ENCODE assay signal across 12 cellular contexts in the genomic region with DNA sequence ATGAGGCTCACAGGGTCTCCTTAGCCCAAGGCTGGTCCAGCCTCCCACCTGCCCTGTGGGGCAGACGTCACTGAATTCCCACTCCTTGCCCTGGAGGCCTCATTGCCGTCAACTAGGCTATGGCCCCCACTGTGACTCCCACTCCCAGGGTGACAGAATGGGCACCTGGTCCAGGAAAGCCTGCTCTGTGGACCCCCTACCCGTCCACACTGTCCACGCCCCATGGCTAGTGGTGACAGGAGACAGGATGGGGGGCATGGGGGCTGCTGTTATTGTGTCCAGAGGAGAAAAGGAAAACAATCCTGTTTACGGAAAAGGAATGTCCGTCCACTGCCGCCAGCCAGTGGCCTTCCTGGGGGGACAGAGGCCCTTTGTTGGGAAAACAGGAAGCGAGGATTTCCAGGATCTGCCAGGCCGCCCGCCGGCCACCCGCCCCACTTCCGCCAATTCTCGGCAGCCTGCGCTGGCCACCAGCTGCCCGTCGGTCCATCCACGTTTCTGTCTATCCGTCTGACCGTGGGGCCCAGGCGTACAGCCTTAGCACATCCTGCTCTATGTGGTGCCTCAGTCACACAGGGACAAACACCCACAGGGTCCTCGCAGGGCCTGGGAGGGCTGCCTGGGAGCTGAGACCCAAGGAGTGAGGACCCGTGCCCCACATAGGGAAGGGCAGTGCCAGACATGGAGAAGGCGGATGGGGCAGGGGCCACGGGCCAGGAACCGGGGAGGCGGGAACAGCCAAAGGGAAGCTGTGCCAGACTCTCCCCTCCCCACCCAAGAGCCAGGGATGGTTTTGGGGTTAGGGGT. TPM values are rescaled to one million over a fixed set of nuclear protein-coding genes. Genes with fewer than 3 reads are reported as not detected.
DNase-seq lines count a peak whose midpoint lies in the region; ATAC-seq and TF ChIP-seq lines count a peak whose summit lies in the region.
"Had no signal": no experiment of that assay in that cellular context is flagged by ENCODE, and none has a peak within 500 bp of the region (broad histone marks: within the 10 kb centered on the region; RNA-seq: fewer than 3 reads in every experiment).

No MANE protein-coding gene starts in this region.

- H3K9me3 ChIP-seq in muscle layer of duodenum (ENCODE audit: control insufficient read depth in 1 of 2, low read length in 2 of 2), result no peaks in the 10 kb centered on the region
- H3K9me3 ChIP-seq in upper lobe of left lung, result no peaks in the 10 kb centered on the region
- no peaks in the 10 kb centered on the region for H3K9me3 ChIP-seq in PC-3 (ENCODE audit: low read length)

- no TSS peak for BruUV-seq in PC-3 (replicated peaks; lab: Mats Ljungman, UMichigan)

- no peaks in the 10 kb centered on the region for H3K27me3 Mint-ChIP-seq in activated CD4-positive, alpha-beta memory T cell treated with anti-CD3 and anti-CD28 coated beads for 36 hours
- no peaks in the 10 kb centered on the region for H3K27me3 Mint-ChIP-seq in activated CD4-positive, alpha-beta memory T cell treated with anti-CD3 and anti-CD28 coated beads, Interleukin-2, amount 10 ng/mL, durations not matched to agents 7 days and 5 days
- H3K27me3 Mint-ChIP-seq: activated T-cell treated with anti-CD3 and anti-CD28 coated beads, Interleukin-2, amount 50 U/mL, for 24 hours; stimulated activated naive CD8-positive, alpha-beta T cell treated with anti-CD3 and anti-CD28 coated beads, Interleukin-15, Interleukin-2, amounts not matched to agents 100 ng/mL and 50 ng/mL, for 24 hours had no signal

- TF ChIP-seq CTCF in fibroblast of villous mesenchyme (IDR thresholded peaks at IDR 0.05; ENCODE audit: insufficient read depth, low read depth, low read length) (no peak), upper lobe of left lung (IDR thresholded peaks at IDR 0.05) (no peak), PC-3 (conservative IDR thresholded peaks at IDR 0.05; ENCODE audit: low read depth, low read length) (no peak)

- H3K36me3 Mint-ChIP-seq in activated CD4-positive, alpha-beta memory T cell treated with anti-CD3 and anti-CD28 coated beads for 36 hours, result no peaks in the 10 kb centered on the region
- no peaks in the 10 kb centered on the region for H3K36me3 Mint-ChIP-seq in activated CD4-positive, alpha-beta memory T cell treated with anti-CD3 and anti-CD28 coated beads, Interleukin-2, amount 10 ng/mL, durations not matched to agents 7 days and 5 days (ENCODE audit: low read depth)

- peaks cover 0 to 27% of the 10 kb centered on the region in 2 donors for H3K4me1 ChIP-seq in muscle layer of duodenum (ENCODE audit: control insufficient read depth in 1 of 2, insufficient read depth in 2 of 2, low read length in 2 of 2)
- H3K4me1 ChIP-seq in upper lobe of left lung, result peaks cover 38 to 63% (median 44%) of the 10 kb centered on the region in 4 donors
- H3K4me1 ChIP-seq in PC-3 (ENCODE audit: insufficient read depth, low read length), result peaks cover 13% of the 10 kb centered on the region

- H4K20me1 ChIP-seq in PC-3 (ENCODE audit: low read length), result no peaks in the 10 kb centered on the region

- no peak overlapping the region for H2AFZ ChIP-seq in PC-3 (ENCODE audit: low read length)

- WGBS in upper lobe of left lung, 2 donors, result 59 to 79% methylated on average over 10 to 27 of the region's 27 CpGs

- peak overlapping the region; percentile 23 for H3K4me3 Mint-ChIP-seq in activated CD4-positive, alpha-beta memory T cell treated with anti-CD3 and anti-CD28 coated beads for 36 hours
- no peak overlapping the region for H3K4me3 Mint-ChIP-seq in activated CD4-positive, alpha-beta memory T cell treated with anti-CD3 and anti-CD28 coated beads, Interleukin-2, amount 10 ng/mL, durations not matched to agents 7 days and 5 days
- H3K4me3 Mint-ChIP-seq: activated T-cell treated with anti-CD3 and anti-CD28 coated beads, Interleukin-2, amount 50 U/mL, for 24 hours; stimulated activated naive CD8-positive, alpha-beta T cell treated with anti-CD3 and anti-CD28 coated beads, Interleukin-15, Interleukin-2, amounts not matched to agents 100 ng/mL and 50 ng/mL, for 24 hours had no signal

- intact Hi-C loops in activated CD4-positive, alpha-beta memory T cell treated with anti-CD3 and anti-CD28 coated beads for 36 hours (cut with micrococcal nuclease), result loop anchor here (2.0 to 10.0 kb wide), 2 partner anchors 33 to 597 kb away; partner anchors contain the start of gene TYMP
- intact Hi-C loops in PC-3 (cut with micrococcal nuclease), result no loop called here

- H3K9me2 ChIP-seq in PC-3 (replicated peaks; ENCODE audit: low read length), result no peaks in the 10 kb centered on the region

- no peak overlapping the region for H3K4me3 ChIP-seq in fibroblast of villous mesenchyme (ENCODE audit: low read depth, low read length)
- H3K4me3 ChIP-seq in muscle layer of duodenum (ENCODE audit: low read depth in 1 of 2, low read length in 2 of 2), result peak overlapping the region in 1 of 2 donors; percentile 50
- H3K4me3 ChIP-seq in upper lobe of left lung, result peak overlapping the region in 1 of 4 donors; percentile 61
- no peak overlapping the region for H3K4me3 ChIP-seq in PC-3 (ENCODE audit: low read length)

- no peak for TF ChIP-seq POLR2A in upper lobe of left lung (IDR thresholded peaks at IDR 0.05)

- no peak for ATAC-seq in upper lobe of left lung (ENCODE audit: low FRiP score in 2 of 2)
- ATAC-seq in PC-3, result no peak
- no peak for ATAC-seq in HG03571 (IDR thresholded peaks at IDR 0.05; ENCODE audit: unreplicated experiment)

- H3K27ac Mint-ChIP-seq in activated CD4-positive, alpha-beta memory T cell treated with anti-CD3 and anti-CD28 coated beads for 36 hours, result peak overlapping the region; percentile 23
- no peak overlapping the region for H3K27ac Mint-ChIP-seq in activated CD4-positive, alpha-beta memory T cell treated with anti-CD3 and anti-CD28 coated beads, Interleukin-2, amount 10 ng/mL, durations not matched to agents 7 days and 5 days
- H3K27ac Mint-ChIP-seq: activated T-cell treated with anti-CD3 and anti-CD28 coated beads, Interleukin-2, amount 50 U/mL, for 24 hours; stimulated activated naive CD8-positive, alpha-beta T cell treated with anti-CD3 and anti-CD28 coated beads, Interleukin-15, Interleukin-2, amounts not matched to agents 100 ng/mL and 50 ng/mL, for 24 hours had no signal

- H3K9me3 Mint-ChIP-seq in activated CD4-positive, alpha-beta memory T cell treated with anti-CD3 and anti-CD28 coated beads for 36 hours, result no peaks in the 10 kb centered on the region
- H3K9me3 Mint-ChIP-seq in activated CD4-positive, alpha-beta memory T cell treated with anti-CD3 and anti-CD28 coated beads, Interleukin-2, amount 10 ng/mL, durations not matched to agents 7 days and 5 days, result no peaks in the 10 kb centered on the region
- H3K9me3 Mint-ChIP-seq: activated T-cell treated with anti-CD3 and anti-CD28 coated beads, Interleukin-2, amount 50 U/mL, for 24 hours; stimulated activated naive CD8-positive, alpha-beta T cell treated with anti-CD3 and anti-CD28 coated beads, Interleukin-15, Interleukin-2, amounts not matched to agents 100 ng/mL and 50 ng/mL, for 24 hours had no signal

- POLR2A ChIA-PET in activated CD4-positive, alpha-beta memory T cell treated with anti-CD3 and anti-CD28 coated beads for 36 hours (lab: Charles Lee), result interaction anchor here (5.7 kb wide), 1 partner anchor 23 kb away, joined by 58 read pairs; the partner anchor contains the start of gene PIM3
- POLR2A ChIA-PET in activated CD4-positive, alpha-beta memory T cell treated with anti-CD3 and anti-CD28 coated beads, Interleukin-2, amount 10 ng/mL, durations not matched to agents 7 days and 5 days (lab: Charles Lee), result interaction anchor here (1.4 to 3.2 kb wide), 3 partner anchors 9 to 29 kb away, joined by 5 to 15 read pairs (median 14); partner anchors contain the start of gene PIM3
- POLR2A ChIA-PET in PC-3 (lab: Charles Lee; ENCODE audit: unreplicated experiment), result no interaction called here

- peak overlapping the region; percentile 43 for H3K27ac ChIP-seq in muscle layer of duodenum (ENCODE audit: low read length)
- H3K27ac ChIP-seq in upper lobe of left lung, result peak overlapping the region; percentile 95 to 100 (median 98)
- H3K27ac ChIP-seq in PC-3 (ENCODE audit: low read length), result no peak overlapping the region

- CTCF ChIA-PET in activated CD4-positive, alpha-beta memory T cell treated with anti-CD3 and anti-CD28 coated beads for 36 hours (lab: Charles Lee), result interaction anchor here (1.0 kb wide), 1 partner anchor 42 kb away, joined by 3 read pairs; no protein-coding TSS in a partner anchor
- CTCF ChIA-PET in activated CD4-positive, alpha-beta memory T cell treated with anti-CD3 and anti-CD28 coated beads, Interleukin-2, amount 10 ng/mL, durations not matched to agents 7 days and 5 days (lab: Charles Lee), result no interaction called here
- CTCF ChIA-PET in PC-3 (lab: Charles Lee), result no interaction called here

- H3F3A ChIP-seq in PC-3 (ENCODE audit: low read length, unreplicated experiment), result no peaks in the 10 kb centered on the region

- H3K36me3 ChIP-seq in muscle layer of duodenum (ENCODE audit: control insufficient read depth in 1 of 2, insufficient read depth in 2 of 2, low read length in 2 of 2) (no peaks in the 10 kb centered on the region), upper lobe of left lung (no peaks in the 10 kb centered on the region), PC-3 (ENCODE audit: low read depth, low read length) (no peaks in the 10 kb centered on the region)

- DNase-seq in activated CD4-positive, alpha-beta memory T cell treated with anti-CD3 and anti-CD28 coated beads for 36 hours, result no peak
- DNase-seq in activated CD4-positive, alpha-beta memory T cell treated with anti-CD3 and anti-CD28 coated beads, Interleukin-2, amount 10 ng/mL, durations not matched to agents 7 days and 5 days, result no peak
- DNase-seq in fibroblast of villous mesenchyme (ENCODE audit: low read depth) (peak; percentile 30), upper lobe of left lung (peak in 1 of 2 donors; percentile 86), PC-3 (no peak), NCI-H1105 (lab: John Stamatoyannopoulos, UW) (no peak)
- DNase-seq: activated T-cell treated with anti-CD3 and anti-CD28 coated beads, Interleukin-2, amount 50 U/mL, for 24 hours; NCI-H345; small intestine had no signal

- no peaks in the 10 kb centered on the region for H3K79me2 ChIP-seq in PC-3 (ENCODE audit: low read length)

- H3K4me1 Mint-ChIP-seq in activated CD4-positive, alpha-beta memory T cell treated with anti-CD3 and anti-CD28 coated beads for 36 hours (ENCODE audit: low read depth), result peaks cover 29% of the 10 kb centered on the region
- H3K4me1 Mint-ChIP-seq in activated CD4-positive, alpha-beta memory T cell treated with anti-CD3 and anti-CD28 coated beads, Interleukin-2, amount 10 ng/mL, durations not matched to agents 7 days and 5 days, result peaks cover 30% of the 10 kb centered on the region

- no peak overlapping the region for H3K4me2 ChIP-seq in PC-3 (ENCODE audit: low read length)

- H3K9ac ChIP-seq in PC-3 (ENCODE audit: low read length), result no peak overlapping the region

- peak in 3 of 4 donors; percentile 85 to 90 (median 85) for TF ChIP-seq EP300 in upper lobe of left lung (IDR thresholded peaks at IDR 0.05)

- H3K27me3 ChIP-seq in muscle layer of duodenum (ENCODE audit: low read depth, low read length) (no peaks in the 10 kb centered on the region), upper lobe of left lung (no peaks in the 10 kb centered on the region), PC-3 (ENCODE audit: low read length) (no peaks in the 10 kb centered on the region)

RNA-seq across cellular contexts. Expression of gene CRELD2, which starts 19.5 kb away (rescaled TPM):
- 10 to 100 TPM; 29.8 to 30.7 TPM for total RNA-seq in activated CD4-positive, alpha-beta memory T cell treated with anti-CD3 and anti-CD28 coated beads for 36 hours
- total RNA-seq in activated CD4-positive, alpha-beta memory T cell treated with anti-CD3 and anti-CD28 coated beads, Interleukin-2, amount 10 ng/mL, durations not matched to agents 7 days and 5 days, result 10 to 100 TPM; 50.0 to 51.2 TPM
- total RNA-seq in fibroblast of villous mesenchyme (53.1 and 58.9 TPM in 2 replicates), upper lobe of left lung (10 to 100 TPM; 31.2 to 72.6 (median 46.9) TPM), PC-3 (2014; rRNA removed) (71.3 and 85.6 TPM in 2 replicates)

RNA-seq across cellular contexts. Expression of gene ALG12, which starts 19.7 kb away (rescaled TPM):
- total RNA-seq in activated CD4-positive, alpha-beta memory T cell treated with anti-CD3 and anti-CD28 coated beads for 36 hours, result 10 to 100 TPM; 12.4 to 13.8 TPM
- total RNA-seq in activated CD4-positive, alpha-beta memory T cell treated with anti-CD3 and anti-CD28 coated beads, Interleukin-2, amount 10 ng/mL, durations not matched to agents 7 days and 5 days, result 10 to 100 TPM; 14.7 to 20.6 TPM
- 17.1 and 20.3 TPM in 2 replicates for total RNA-seq in fibroblast of villous mesenchyme
- 10 to 100 TPM; 14.2 to 32.5 (median 22.3) TPM for total RNA-seq in upper lobe of left lung
- 10.7 and 12.1 TPM in 2 replicates for total RNA-seq in PC-3 (2014; rRNA removed)

RNA-seq across cellular contexts. Expression of gene PIM3, which starts 22.6 kb away (rescaled TPM):
- total RNA-seq in activated CD4-positive, alpha-beta memory T cell treated with anti-CD3 and anti-CD28 coated beads for 36 hours, result 100 to 1,000 TPM; 222 to 231 TPM
- 10 to 100 TPM; 60.1 to 62.3 TPM for total RNA-seq in activated CD4-positive, alpha-beta memory T cell treated with anti-CD3 and anti-CD28 coated beads, Interleukin-2, amount 10 ng/mL, durations not matched to agents 7 days and 5 days
- total RNA-seq in fibroblast of villous mesenchyme (27.7 and 32.0 TPM in 2 replicates), upper lobe of left lung (100 to 1,000 TPM; 131 to 246 (median 156) TPM), PC-3 (2014; rRNA removed) (61.7 and 72.8 TPM in 2 replicates)
